ENCODE assay signal across 8 cellular contexts in genomic region chr17:36482611-36483504, GRCh38. TPM values are rescaled to one million over a fixed set of nuclear protein-coding genes. Genes with fewer than 3 reads are reported as not detected.
DNase-seq lines count a peak whose midpoint lies in the region; ATAC-seq and TF ChIP-seq lines count a peak whose summit lies in the region.

No MANE protein-coding gene starts in this region.

- H4K20me1 ChIP-seq in DOHH2 (ENCODE audit: control insufficient read depth, insufficient read depth, low read depth, low read length) (no peaks in the 10 kb centered on the region), PC-3 (ENCODE audit: low read length) (no peaks in the 10 kb centered on the region)

- BruUV-seq in PC-3 (replicated peaks; lab: Mats Ljungman, UMichigan): no TSS peak

- no peak overlapping the region for H3K4me3 ChIP-seq in DOHH2 (ENCODE audit: low read length)
- peak overlapping the region; percentile 17; the same call in 1 of the 2 replicates for H3K4me3 ChIP-seq in HUES64 (ENCODE audit: low read length)
- H3K4me3 ChIP-seq in PC-3 (ENCODE audit: low read length): peak overlapping the region; percentile 32; the same call in 1 of the 2 replicates

- H3K79me2 ChIP-seq in DOHH2 (ENCODE audit: control insufficient read depth, low read length) (peaks cover 14% of the 10 kb centered on the region), PC-3 (ENCODE audit: low read length) (peaks cover 11% of the 10 kb centered on the region)

- ATAC-seq in PC-3 (peak; percentile 60), GM21367 (IDR thresholded peaks at IDR 0.05; ENCODE audit: unreplicated experiment) (no peak)

- H3K9ac ChIP-seq in HUES64 (ENCODE audit: low read depth, low read length): peak overlapping the region; percentile 37; the same call in 1 of the 2 replicates
- no peak overlapping the region for H3K9ac ChIP-seq in PC-3 (ENCODE audit: low read length)

- H3K4me2 ChIP-seq in DOHH2 (ENCODE audit: low read length): no peak overlapping the region
- peak overlapping the region; percentile 54 for H3K4me2 ChIP-seq in PC-3 (ENCODE audit: low read length)

- TF ChIP-seq CTCF in DOHH2 (IDR thresholded peaks at IDR 0.05; ENCODE audit: low read depth, low read length, poor library complexity, severe bottlenecking): peak; percentile 74
- TF ChIP-seq CTCF in PC-3 (conservative IDR thresholded peaks at IDR 0.05; ENCODE audit: low read depth, low read length): peak; percentile 79

- DNase-seq in PC-3 (peak; percentile 73), activated T-helper 1 cell treated with Interleukin-2 at 50 U/mL for 16 hours (ENCODE audit: low read depth) (peak; percentile 62), fibroblast of gingiva (ENCODE audit: low read depth) (peak; percentile 63), myocyte (ENCODE audit: low read depth) (peak; percentile 75)
- DNase-seq in stimulated activated CD8-positive, alpha-beta memory T cell treated with anti-CD3 and anti-CD28 coated beads, Interleukin-4, amount 100 ng/mL, for 4 hours (ENCODE audit: low read depth in 2 of 2, low spot score in 1 of 2): peak; percentile 47 to 51

- no peaks in the 10 kb centered on the region for H3K9me2 ChIP-seq in DOHH2 (replicated peaks; ENCODE audit: control insufficient read depth, low read length)
- no peaks in the 10 kb centered on the region for H3K9me2 ChIP-seq in PC-3 (replicated peaks; ENCODE audit: low read length)

- H3K9me3 ChIP-seq in DOHH2 (ENCODE audit: control insufficient read depth, insufficient read depth, low read length) (no peaks in the 10 kb centered on the region), HUES64 (ENCODE audit: insufficient read depth, low read depth, low read length) (no peaks in the 10 kb centered on the region), PC-3 (ENCODE audit: low read length) (no peaks in the 10 kb centered on the region)

- intact Hi-C loops in PC-3 (cut with micrococcal nuclease): loop anchor here (5.0 kb wide), 1 partner anchor 516 kb away; no protein-coding TSS in a partner anchor

- H3F3A ChIP-seq in DOHH2 (ENCODE audit: control insufficient read depth, insufficient read depth) (no peaks in the 10 kb centered on the region), PC-3 (ENCODE audit: low read length, unreplicated experiment) (no peaks in the 10 kb centered on the region)

- H3K4me1 ChIP-seq in DOHH2 (ENCODE audit: control insufficient read depth, low read length) (peaks cover 24% of the 10 kb centered on the region), HUES64 (ENCODE audit: insufficient read depth, low read length) (no peaks in the 10 kb centered on the region), PC-3 (ENCODE audit: insufficient read depth, low read length) (no peaks in the 10 kb centered on the region; the same call in 1 of the 2 replicates)

- H3K27ac ChIP-seq in DOHH2 (ENCODE audit: low read depth, low read length) (no peak overlapping the region), HUES64 (ENCODE audit: low read depth, low read length) (no peak overlapping the region), PC-3 (ENCODE audit: low read length) (no peak overlapping the region)

- H3K27me3 ChIP-seq in DOHH2 (ENCODE audit: control insufficient read depth, low read length) (no peaks in the 10 kb centered on the region), HUES64 (ENCODE audit: insufficient read depth, low read length) (peaks cover 42% of the 10 kb centered on the region), PC-3 (ENCODE audit: low read length) (peaks cover 10% of the 10 kb centered on the region; the same call in 1 of the 2 replicates)

- H3K36me3 ChIP-seq in DOHH2 (ENCODE audit: control insufficient read depth, low read length) (peaks cover 5% of the 10 kb centered on the region), HUES64 (ENCODE audit: insufficient read depth, low read length) (no peaks in the 10 kb centered on the region), PC-3 (ENCODE audit: low read depth, low read length) (no peaks in the 10 kb centered on the region)

- POLR2A ChIA-PET in PC-3 (lab: Charles Lee; ENCODE audit: unreplicated experiment): no interaction called here

- peak overlapping the region; percentile 74 for H2AFZ ChIP-seq in PC-3 (ENCODE audit: low read length)

- CTCF ChIA-PET in PC-3 (lab: Charles Lee): interaction anchor here (0.5 kb wide), 1 partner anchor 539 kb away, joined by 4 read pairs; no protein-coding TSS in a partner anchor

- 11% methylated on average over 79 of the region's 79 CpGs for WGBS in HUES64

RNA-seq across cellular contexts. Expression of gene ZNHIT3, which starts 3.6 kb away (rescaled TPM):
- polyA plus RNA-seq in HUES64 (2013, experiment 1 of 2): 58.2 TPM
- 64.8 TPM for polyA plus RNA-seq in HUES64 (2013, experiment 2 of 2)
- total RNA-seq in PC-3 (2014; rRNA removed) (27.5 and 37.9 TPM in 2 replicates), myocyte (42.9 and 49.1 TPM in 2 replicates)
- 45.1 TPM for polyA plus RNA-seq in myocyte (2012)

RNA-seq across cellular contexts. Expression of gene MYO19, which starts 51.8 kb away (rescaled TPM):
- polyA plus RNA-seq in HUES64 (2013, experiment 1 of 2): 55.1 TPM
- polyA plus RNA-seq in HUES64 (2013, experiment 2 of 2): 53.3 TPM
- total RNA-seq in PC-3 (2014; rRNA removed) (128 and 143 TPM in 2 replicates), myocyte (18.8 and 22.8 TPM in 2 replicates)
- 24.5 TPM for polyA plus RNA-seq in myocyte (2012)

RNA-seq across cellular contexts. Expression of gene PIGW, which starts 51.9 kb away (rescaled TPM):
- 25.7 TPM for polyA plus RNA-seq in HUES64 (2013, experiment 1 of 2)
- 18.4 TPM for polyA plus RNA-seq in HUES64 (2013, experiment 2 of 2)
- total RNA-seq in PC-3 (2014; rRNA removed) (8.0 and 11.1 TPM in 2 replicates), myocyte (6.9 and 7.2 TPM in 2 replicates)
- 6.6 TPM for polyA plus RNA-seq in myocyte (2012)
